In genomic region chr1:75396258-75396657, GRCh38 we compare ENCODE assay signal across 1 cellular context.
TF ChIP-seq lines count a peak whose summit lies in the region.

No MANE protein-coding gene starts in this region.

TF ChIP-seq in HepG2, 621 proteins besides CTCF, POLR2A, EP300 and RAD21 (continued from another document):
- TF ChIP-seq THRA (CRISPR knock-in tag; IDR thresholded peaks at IDR 0.05; ENCODE audit: borderline replicate concordance) = no peak
- TF ChIP-seq SNAPC4 (CRISPR knock-in tag; IDR thresholded peaks at IDR 0.05) = no peak
- TF ChIP-seq MAFK (conservative IDR thresholded peaks at IDR 0.05 in 1 of 2, IDR thresholded peaks at IDR 0.05 in 1 of 2; ENCODE audit: low read length in 2 of 2) = peak; percentile 93 to 97
- no peak for TF ChIP-seq FUBP1 (CRISPR knock-in tag; IDR thresholded peaks at IDR 0.05; ENCODE audit: borderline replicate concordance)
- TF ChIP-seq ESRRA (CRISPR knock-in tag; IDR thresholded peaks at IDR 0.05; ENCODE audit: low read depth) = no peak
- TF ChIP-seq U2AF1 (optimal IDR thresholded peaks at IDR 0.05; ENCODE audit: low read depth, low read length) = no peak
- TF ChIP-seq SNAI1 (CRISPR knock-in tag; IDR thresholded peaks at IDR 0.05; ENCODE audit: borderline replicate concordance) = no peak
- no peak for TF ChIP-seq PRDM15 (CRISPR knock-in tag; IDR thresholded peaks at IDR 0.05)
- peak; percentile 93 for TF ChIP-seq MAFF (IDR thresholded peaks at IDR 0.05; ENCODE audit: low read depth, low read length)
- no peak for TF ChIP-seq RARA (CRISPR knock-in tag; IDR thresholded peaks at IDR 0.05)
- no peak for TF ChIP-seq ZNF841 (CRISPR knock-in tag; IDR thresholded peaks at IDR 0.05; ENCODE audit: borderline replicate concordance)
